1 cellular context compared by ENCODE assay signal in the genomic region with DNA sequence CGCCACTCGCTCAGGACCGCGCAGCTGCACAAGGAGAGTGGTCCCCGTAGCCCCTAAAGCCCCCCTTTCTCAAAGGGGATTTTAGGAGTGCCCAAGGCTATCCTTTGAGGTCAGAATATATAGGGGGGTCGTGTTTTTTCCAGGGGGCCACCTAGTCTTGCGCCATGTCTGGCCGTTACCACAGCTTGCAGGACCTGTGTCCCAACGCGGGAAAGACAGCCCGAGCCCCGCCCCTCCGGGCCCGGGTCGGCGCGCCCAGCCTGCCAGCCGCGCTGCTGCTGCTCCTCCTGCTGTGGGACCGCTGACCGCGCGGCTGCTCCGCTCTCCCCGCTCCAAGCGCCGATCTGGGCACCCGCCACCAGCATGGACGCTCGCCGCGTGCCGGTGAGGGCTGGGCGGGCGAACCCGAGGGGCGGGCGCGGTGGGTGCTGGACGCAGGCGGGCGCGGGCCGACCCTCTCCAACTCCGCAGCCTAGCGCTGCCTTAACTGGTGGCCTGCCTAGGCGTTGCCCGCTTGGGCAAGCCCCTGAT.
TF ChIP-seq lines count a peak whose summit lies in the region.

Gene CDCA7 (plus strand): TSS at position 272 of the 531 bp plus-strand sequence. CDS start 92 bp downstream, at position 364.

TF ChIP-seq in HCT116, 20 proteins besides CTCF, POLR2A, EP300 and RAD21 (continued from another document):
- TF ChIP-seq, protein P1, sequence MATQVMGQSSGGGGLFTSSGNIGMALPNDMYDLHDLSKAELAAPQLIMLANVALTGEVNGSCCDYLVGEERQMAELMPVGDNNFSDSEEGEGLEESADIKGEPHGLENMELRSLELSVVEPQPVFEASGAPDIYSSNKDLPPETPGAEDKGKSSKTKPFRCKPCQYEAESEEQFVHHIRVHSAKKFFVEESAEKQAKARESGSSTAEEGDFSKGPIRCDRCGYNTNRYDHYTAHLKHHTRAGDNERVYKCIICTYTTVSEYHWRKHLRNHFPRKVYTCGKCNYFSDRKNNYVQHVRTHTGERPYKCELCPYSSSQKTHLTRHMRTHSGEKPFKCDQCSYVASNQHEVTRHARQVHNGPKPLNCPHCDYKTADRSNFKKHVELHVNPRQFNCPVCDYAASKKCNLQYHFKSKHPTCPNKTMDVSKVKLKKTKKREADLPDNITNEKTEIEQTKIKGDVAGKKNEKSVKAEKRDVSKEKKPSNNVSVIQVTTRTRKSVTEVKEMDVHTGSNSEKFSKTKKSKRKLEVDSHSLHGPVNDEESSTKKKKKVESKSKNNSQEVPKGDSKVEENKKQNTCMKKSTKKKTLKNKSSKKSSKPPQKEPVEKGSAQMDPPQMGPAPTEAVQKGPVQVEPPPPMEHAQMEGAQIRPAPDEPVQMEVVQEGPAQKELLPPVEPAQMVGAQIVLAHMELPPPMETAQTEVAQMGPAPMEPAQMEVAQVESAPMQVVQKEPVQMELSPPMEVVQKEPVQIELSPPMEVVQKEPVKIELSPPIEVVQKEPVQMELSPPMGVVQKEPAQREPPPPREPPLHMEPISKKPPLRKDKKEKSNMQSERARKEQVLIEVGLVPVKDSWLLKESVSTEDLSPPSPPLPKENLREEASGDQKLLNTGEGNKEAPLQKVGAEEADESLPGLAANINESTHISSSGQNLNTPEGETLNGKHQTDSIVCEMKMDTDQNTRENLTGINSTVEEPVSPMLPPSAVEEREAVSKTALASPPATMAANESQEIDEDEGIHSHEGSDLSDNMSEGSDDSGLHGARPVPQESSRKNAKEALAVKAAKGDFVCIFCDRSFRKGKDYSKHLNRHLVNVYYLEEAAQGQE (IDR thresholded peaks at IDR 0.05; ENCODE audit: low read depth): no peak
- TF ChIP-seq SIN3A (IDR thresholded peaks at IDR 0.05; ENCODE audit: low read depth): 0 out of 2 replicates have a peak, but pooled peaks have one; percentile 38
- no peak for TF ChIP-seq FOSL1 (IDR thresholded peaks at IDR 0.05; ENCODE audit: low read depth)
- TF ChIP-seq YY1 (IDR thresholded peaks at IDR 0.05; ENCODE audit: extremely low read depth, insufficient replicate concordance, low read depth, low read length): no peak
- no peak for TF ChIP-seq EZH2phosphoT487 (IDR thresholded peaks at IDR 0.05; ENCODE audit: borderline replicate concordance)
- TF ChIP-seq CBX3 (IDR thresholded peaks at IDR 0.05; ENCODE audit: low read depth): no peak; the same call in 1 of the 2 replicates
- TF ChIP-seq, protein P2, sequence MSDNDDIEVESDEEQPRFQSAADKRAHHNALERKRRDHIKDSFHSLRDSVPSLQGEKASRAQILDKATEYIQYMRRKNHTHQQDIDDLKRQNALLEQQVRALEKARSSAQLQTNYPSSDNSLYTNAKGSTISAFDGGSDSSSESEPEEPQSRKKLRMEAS (IDR thresholded peaks at IDR 0.05): no peak; the same call in 1 of the 2 replicates
